ENCODE assay signal across 20 cellular contexts in genomic region chr2:215535125-215535668, GRCh38.
A peak's percentile ranks its signal among the peaks of the same experiment; 100 is the strongest.
DNase-seq lines count a peak whose midpoint lies in the region; ATAC-seq and TF ChIP-seq lines count a peak whose summit lies in the region.
"Had no signal": no experiment of that assay in that cellular context is flagged by ENCODE, and none has a peak within 500 bp of the region (broad histone marks: within the 10 kb centered on the region; RNA-seq: fewer than 3 reads in every experiment).

No MANE protein-coding gene starts in this region.

- peak overlapping the region; percentile 25 for H3K27ac ChIP-seq in mammary epithelial cell (ENCODE audit: insufficient read depth, low read depth, low read length)
- H3K27ac ChIP-seq: PC-9, SJCRH30 had no signal

- no peaks in the 10 kb centered on the region for H3K36me3 ChIP-seq in mammary epithelial cell (ENCODE audit: insufficient read depth, low read length)
- H3K36me3 ChIP-seq: SJCRH30 had no signal

- BruUV-seq in mammary epithelial cell (replicated peaks; lab: Mats Ljungman, UMichigan), result no TSS peak

- H3K79me2 ChIP-seq in mammary epithelial cell (ENCODE audit: insufficient read depth, low read length), result no peaks in the 10 kb centered on the region

- CTCF ChIA-PET in mammary epithelial cell (lab: Charles Lee; ENCODE audit: low non-redundant PET), result no interaction called here
- CTCF ChIA-PET in activated CD8-positive, alpha-beta memory T cell treated with anti-CD3 and anti-CD28 coated beads, Interleukin-2, amount 10 ng/mL, durations not matched to agents 7 days and 5 days (lab: Charles Lee), result no interaction called here

- H2AFZ ChIP-seq in mammary epithelial cell (ENCODE audit: low read depth, low read length), result no peak overlapping the region
- H2AFZ ChIP-seq: PC-9 had no signal

- DNase-seq in AG10803 (ENCODE audit: low read depth), result peak; percentile 36
- DNase-seq in M059J (ENCODE audit: low read depth), result peak; percentile 40
- peak; percentile 30 for DNase-seq in mammary epithelial cell
- DNase-seq in OCI-M2 (lab: John Stamatoyannopoulos, UW; ENCODE audit: unreplicated experiment), result no peak
- DNase-seq in activated CD8-positive, alpha-beta memory T cell treated with anti-CD3 and anti-CD28 coated beads, Interleukin-2, amount 10 ng/mL, durations not matched to agents 7 days and 5 days, result no peak
- DNase-seq in stimulated activated naive CD8-positive, alpha-beta T cell treated with anti-CD3 and anti-CD28 coated beads, Interleukin-15, Interleukin-2, amounts not matched to agents 100 U/mL and 50 U/mL, for 24 hours, result no peak
- DNase-seq: activated CD4-positive, alpha-beta T cell treated with anti-CD3 and anti-CD28 coated beads for 48 hours; effector CD8-positive, alpha-beta T cell; Kasumi-1; kidney glomerular epithelial cell; NCI-H1092 treated with DMSO at 0.1 percent for 48 hours; NCI-H2081 treated with DMSO at 0.1 percent for 48 hours; SJCRH30; T-helper 1 cell had no signal

- dilution Hi-C loops in mammary epithelial cell (cut with HindIII; ENCODE audit: low sequenced_read_pairs), result no loop called here

- intact Hi-C loops in mammary epithelial cell (cut with micrococcal nuclease), result no loop called here

- no peaks in the 10 kb centered on the region for H3K27me3 Mint-ChIP-seq in nephron (ENCODE audit: low read depth)
- no peaks in the 10 kb centered on the region for H3K27me3 Mint-ChIP-seq in activated CD8-positive, alpha-beta memory T cell treated with anti-CD3 and anti-CD28 coated beads, Interleukin-2, amount 10 ng/mL, durations not matched to agents 7 days and 5 days

- no peaks in the 10 kb centered on the region for H4K20me1 ChIP-seq in mammary epithelial cell (ENCODE audit: insufficient read depth, low read length)

- in situ Hi-C loops in mammary epithelial cell (cut with MboI; ENCODE audit: low sequenced_read_pairs in 2 of 2), result no loop called here

- H3K4me3 Mint-ChIP-seq in nephron, result no peak overlapping the region
- H3K4me3 Mint-ChIP-seq in activated CD8-positive, alpha-beta memory T cell treated with anti-CD3 and anti-CD28 coated beads, Interleukin-2, amount 10 ng/mL, durations not matched to agents 7 days and 5 days, result no peak overlapping the region
- H3K4me3 Mint-ChIP-seq: activated naive CD4-positive, alpha-beta T cell treated with anti-CD3 and anti-CD28 coated beads, Interleukin-2, amount 50 U/mL, for 24 hours had no signal

- H3K9me3 ChIP-seq in mammary epithelial cell (replicated peaks; ENCODE audit: insufficient read depth, low read length), result peaks cover 6% of the 10 kb centered on the region
- H3K9me3 ChIP-seq: SJCRH30 had no signal

- H3K27me3 ChIP-seq in mammary epithelial cell (ENCODE audit: insufficient read depth, low read length), result no peaks in the 10 kb centered on the region
- H3K27me3 ChIP-seq: SJCRH30 had no signal

- H3K4me1 ChIP-seq in mammary epithelial cell (ENCODE audit: insufficient read depth, low read length), result peaks cover 33% of the 10 kb centered on the region

- TF ChIP-seq CTCF in AG10803 (conservative IDR thresholded peaks at IDR 0.05; ENCODE audit: low read length), result no peak
- no peak for TF ChIP-seq CTCF in mammary epithelial cell (conservative IDR thresholded peaks at IDR 0.05 in 1 of 2, IDR thresholded peaks at IDR 0.05 in 1 of 2; ENCODE audit: extremely low read depth in 1 of 2, insufficient read depth in 1 of 2, low read depth in 1 of 2, low read length in 2 of 2)
- no peak for TF ChIP-seq CTCF in nephron (IDR thresholded peaks at IDR 0.05; ENCODE audit: unreplicated experiment in 3 of 3)

- peak overlapping the region; percentile 16 to 69 (median 16) for H3K27ac Mint-ChIP-seq in nephron
- H3K27ac Mint-ChIP-seq in activated CD8-positive, alpha-beta memory T cell treated with anti-CD3 and anti-CD28 coated beads, Interleukin-2, amount 10 ng/mL, durations not matched to agents 7 days and 5 days, result no peak overlapping the region
- H3K27ac Mint-ChIP-seq: activated naive CD4-positive, alpha-beta T cell treated with anti-CD3 and anti-CD28 coated beads, Interleukin-2, amount 50 U/mL, for 24 hours had no signal

- H3K4me1 Mint-ChIP-seq in nephron, result peaks cover 30% of the 10 kb centered on the region
- no peaks in the 10 kb centered on the region for H3K4me1 Mint-ChIP-seq in activated CD8-positive, alpha-beta memory T cell treated with anti-CD3 and anti-CD28 coated beads, Interleukin-2, amount 10 ng/mL, durations not matched to agents 7 days and 5 days
- H3K4me1 Mint-ChIP-seq: activated naive CD4-positive, alpha-beta T cell treated with anti-CD3 and anti-CD28 coated beads, Interleukin-2, amount 50 U/mL, for 24 hours had no signal

- ATAC-seq in HG02642 (IDR thresholded peaks at IDR 0.05; ENCODE audit: poor library complexity, unreplicated experiment), result no peak
- ATAC-seq in activated CD8-positive, alpha-beta memory T cell treated with anti-CD3 and anti-CD28 coated beads, Interleukin-2, amount 10 ng/mL, durations not matched to agents 7 days and 5 days, result no peak
- ATAC-seq in stimulated activated naive CD8-positive, alpha-beta T cell treated with anti-CD3 and anti-CD28 coated beads, Interleukin-15, Interleukin-2, amounts not matched to agents 100 U/mL and 50 U/mL, for 24 hours, result no peak
- ATAC-seq: esophagus mucosa, HCT116 had no signal

- WGBS in mammary epithelial cell (ENCODE audit: low coverage, missing lambda C conversion rate), result 96% methylated on average over 3 of the region's 3 CpGs

- H3K9ac ChIP-seq in mammary epithelial cell (ENCODE audit: insufficient read depth, low read length), result no peak overlapping the region

- H3K36me3 Mint-ChIP-seq in nephron (ENCODE audit: low read depth), result no peaks in the 10 kb centered on the region
- H3K36me3 Mint-ChIP-seq in activated CD8-positive, alpha-beta memory T cell treated with anti-CD3 and anti-CD28 coated beads, Interleukin-2, amount 10 ng/mL, durations not matched to agents 7 days and 5 days, result no peaks in the 10 kb centered on the region
- H3K36me3 Mint-ChIP-seq: activated naive CD4-positive, alpha-beta T cell treated with anti-CD3 and anti-CD28 coated beads, Interleukin-2, amount 50 U/mL, for 24 hours had no signal

- H3K9me3 Mint-ChIP-seq in nephron, result peaks cover 11% of the 10 kb centered on the region
- H3K9me3 Mint-ChIP-seq in activated CD8-positive, alpha-beta memory T cell treated with anti-CD3 and anti-CD28 coated beads, Interleukin-2, amount 10 ng/mL, durations not matched to agents 7 days and 5 days (ENCODE audit: low read depth), result no peaks in the 10 kb centered on the region
- H3K9me3 Mint-ChIP-seq: activated naive CD4-positive, alpha-beta T cell treated with anti-CD3 and anti-CD28 coated beads, Interleukin-2, amount 50 U/mL, for 24 hours had no signal

- no peak overlapping the region for H3K4me2 ChIP-seq in mammary epithelial cell (ENCODE audit: insufficient read depth, low read depth, low read length)
- H3K4me2 ChIP-seq: PC-9 had no signal

- H3K4me3 ChIP-seq in AG10803 (ENCODE audit: low read length) (no peak overlapping the region), mammary epithelial cell (replicated peaks in 1 of 3; ENCODE audit: insufficient read depth in 1 of 3, low read depth in 2 of 3, low read length in 3 of 3) (no peak overlapping the region)
- H3K4me3 ChIP-seq: PC-9, SJCRH30 had no signal

Comparison
In these comparisons a context has a peak if more than half of its experiments do, and no peak if none do; other contexts are left out.
1. DNase-seq: peak in AG10803 (single experiment), M059J (single experiment) and mammary epithelial cell (single experiment); none in OCI-M2 (single experiment), activated CD8-positive, alpha-beta memory T cell treated with anti-CD3 and anti-CD28 coated beads, Interleukin-2, amount 10 ng/mL, durations not matched to agents 7 days and 5 days (single experiment) and stimulated activated naive CD8-positive, alpha-beta T cell treated with anti-CD3 and anti-CD28 coated beads, Interleukin-15, Interleukin-2, amounts not matched to agents 100 U/mL and 50 U/mL, for 24 hours (single experiment).